In genomic region chr14:91368681-91369416, GRCh38 we compare ENCODE assay signal across 12 cellular contexts. TPM values are rescaled to one million over a fixed set of nuclear protein-coding genes. Genes with fewer than 3 reads are reported as not detected.
A peak's percentile ranks its signal among the peaks of the same experiment; 100 is the strongest.
DNase-seq lines count a peak whose midpoint lies in the region; ATAC-seq, FAIRE-seq and TF ChIP-seq lines count a peak whose summit lies in the region.
"Had no signal": no experiment of that assay in that cellular context is flagged by ENCODE, and none has a peak within 500 bp of the region (broad histone marks: within the 10 kb centered on the region; RNA-seq: fewer than 3 reads in every experiment).

No MANE protein-coding gene starts in this region.

- H3K36me3 Mint-ChIP-seq in activated T-cell treated with anti-CD3 and anti-CD28 coated beads, Interleukin-2, amount 50 U/mL, for 4 hours (ENCODE audit: insufficient read depth): no peaks in the 10 kb centered on the region
- peaks cover 8 to 16% of the 10 kb centered on the region in 2 donors for H3K36me3 Mint-ChIP-seq in stimulated activated naive B cell treated with anti-CD40 and anti-IgM and Interleukin-4, amounts not matched to agents 10 μg/mL and 1 μg/mL and 100 μg/mL, for 72 hours

- FAIRE-seq in GM12878 (lab: Jason Lieb, UNC): no peak

- H3K36me3 ChIP-seq in GM12878 (ENCODE audit: control insufficient read depth in 2 of 2, insufficient read depth in 2 of 2, low read length in 1 of 2) (peaks cover 0 to 17% of the 10 kb centered on the region in 2 experiments; a peak in 2 of 4 replicates), transverse colon (no peaks in the 10 kb centered on the region)
- H3K36me3 ChIP-seq: brain microvascular endothelial cell had no signal

- POLR2A ChIA-PET in GM12878 (lab: Charles Lee): interaction anchor here (0.6 to 0.7 kb wide), 2 partner anchors 31 to 145 kb away, joined by 3 read pairs; no protein-coding TSS in a partner anchor

- TF ChIP-seq CTCF in GM12878 (IDR thresholded peaks at IDR 0.05 in 2 of 3, conservative IDR thresholded peaks at IDR 0.05 in 1 of 3; ENCODE audit: control insufficient read depth in 2 of 3, extremely low read depth in 1 of 3, insufficient read depth in 1 of 3, low read depth in 3 of 3, low read length in 3 of 3) (no peak), transverse colon (IDR thresholded peaks at IDR 0.05) (no peak)

- in situ Hi-C loops in GM12878 (cut with MboI): loop anchor here (25.0 kb wide), 1 partner anchor 1393 kb away; no protein-coding TSS in a partner anchor
- in situ Hi-C loops in transverse colon (cut with MboI; ENCODE audit: low pct_ligation_motif_present in 1 of 4, low pct_unique_long_range_greater_than_20kb in 1 of 4, low sequenced_read_pairs in 3 of 4): no loop called here

- TF ChIP-seq POLR2A in GM12878 (IDR thresholded peaks at IDR 0.05; ENCODE audit: low read depth, low read length) (no peak), transverse colon (IDR thresholded peaks at IDR 0.05) (no peak)

- intact Hi-C loops in GM12878 (cut with micrococcal nuclease; ENCODE audit: unreplicated experiment) (no loop called here), transverse colon (cut with DNase I; ENCODE audit: low total_unique reads) (no loop called here)

- TF ChIP-seq EP300 in GM12878 (IDR thresholded peaks at IDR 0.05; ENCODE audit: borderline replicate concordance in 1 of 2, control insufficient read depth in 1 of 2, low read depth in 2 of 2, low read length in 2 of 2): no peak
- TF ChIP-seq EP300 in transverse colon (IDR thresholded peaks at IDR 0.05; ENCODE audit: low read depth): no peak

- H3K9me3 ChIP-seq in GM12878 (replicated peaks; ENCODE audit: control insufficient read depth, insufficient read depth, low read length): no peaks in the 10 kb centered on the region
- no peaks in the 10 kb centered on the region for H3K9me3 ChIP-seq in transverse colon

- H3K27me3 Mint-ChIP-seq in activated T-cell treated with anti-CD3 and anti-CD28 coated beads, Interleukin-2, amount 50 U/mL, for 4 hours (ENCODE audit: low read depth): no peaks in the 10 kb centered on the region
- no peaks in the 10 kb centered on the region for H3K27me3 Mint-ChIP-seq in stimulated activated naive B cell treated with anti-CD40 and anti-IgM and Interleukin-4, amounts not matched to agents 10 μg/mL and 1 μg/mL and 100 μg/mL, for 72 hours

- no peak overlapping the region for H2AFZ ChIP-seq in GM12878 (ENCODE audit: control insufficient read depth, low read depth, low read length)

- H3K27ac ChIP-seq in GM12878 (ENCODE audit: control insufficient read depth, insufficient read depth): peak overlapping the region; percentile 99
- peak overlapping the region in 1 of 4 donors; percentile 37 for H3K27ac ChIP-seq in transverse colon
- H3K27ac ChIP-seq: brain microvascular endothelial cell had no signal

- no peak for DNase-seq in activated T-cell treated with anti-CD3 and anti-CD28 coated beads, Interleukin-2, amount 50 U/mL, for 4 hours
- no peak for DNase-seq in activated T-cell treated with anti-CD3 and anti-CD28 coated beads, Interleukin-2, amount 50 U/mL, for 1 hour
- peak; percentile 19 for DNase-seq in NCI-H345 treated with DMSO at 0.1 percent for 48 hours (lab: John Stamatoyannopoulos, UW; ENCODE audit: unreplicated experiment)
- no peak for DNase-seq in GM12878 (ENCODE audit: low read depth, low spot score)
- DNase-seq in stimulated activated naive B cell treated with anti-CD40 and anti-IgM and Interleukin-4, amounts not matched to agents 10 μg/mL and 1 μg/mL and 100 μg/mL, for 72 hours: no peak
- no peak for DNase-seq in transverse colon
- DNase-seq: AML-193, brain microvascular endothelial cell, NCI-H2081 treated with DMSO at 0.1 percent for 48 hours had no signal

- no peak for ATAC-seq in activated T-cell treated with anti-CD3 and anti-CD28 coated beads, Interleukin-2, amount 50 U/mL, for 4 hours
- ATAC-seq in GM12878 (no peak), HG03097 (IDR thresholded peaks at IDR 0.05; ENCODE audit: low FRiP score, unreplicated experiment) (no peak), HG03565 (IDR thresholded peaks at IDR 0.05; ENCODE audit: unreplicated experiment) (no peak)
- ATAC-seq in stimulated activated naive B cell treated with anti-CD40 and anti-IgM and Interleukin-4, amounts not matched to agents 10 μg/mL and 1 μg/mL and 100 μg/mL, for 72 hours (replicated peaks): no peak

- peak overlapping the region; percentile 54 for H3K4me3 Mint-ChIP-seq in activated T-cell treated with anti-CD3 and anti-CD28 coated beads, Interleukin-2, amount 50 U/mL, for 4 hours
- H3K4me3 Mint-ChIP-seq in stimulated activated naive B cell treated with anti-CD40 and anti-IgM and Interleukin-4, amounts not matched to agents 10 μg/mL and 1 μg/mL and 100 μg/mL, for 72 hours: peak overlapping the region in 1 of 2 donors; percentile 17

- BruUV-seq in GM12878 (replicated peaks; lab: Mats Ljungman, UMichigan): no TSS peak

- no peaks in the 10 kb centered on the region for H4K20me1 ChIP-seq in GM12878 (ENCODE audit: control insufficient read depth, insufficient read depth)

- peaks cover 96% of the 10 kb centered on the region for H3K79me2 ChIP-seq in GM12878 (ENCODE audit: control insufficient read depth, insufficient read depth, low read length)

- TF ChIP-seq RAD21 in GM12878 (IDR thresholded peaks at IDR 0.05; ENCODE audit: insufficient read depth, low read depth, low read length): no peak

- RAD21 ChIA-PET in GM12878 (lab: Charles Lee; ENCODE audit: unreplicated experiment): interaction anchor here (0.9 to 8.3 kb wide), 5 partner anchors 8 to 46 kb away, joined by 3 to 104 read pairs (median 38); partner anchors contain the start of gene CCDC88C

- no peaks in the 10 kb centered on the region for H3K9me3 Mint-ChIP-seq in activated T-cell treated with anti-CD3 and anti-CD28 coated beads, Interleukin-2, amount 50 U/mL, for 4 hours
- H3K9me3 Mint-ChIP-seq in stimulated activated naive B cell treated with anti-CD40 and anti-IgM and Interleukin-4, amounts not matched to agents 10 μg/mL and 1 μg/mL and 100 μg/mL, for 72 hours: no peaks in the 10 kb centered on the region

- H3K4me1 ChIP-seq in GM12878 (ENCODE audit: control insufficient read depth, insufficient read depth, low read length) (peaks cover 97% of the 10 kb centered on the region), transverse colon (peaks cover 7 to 39% (median 19%) of the 10 kb centered on the region in 4 donors)

- H3K4me2 ChIP-seq in GM12878 (ENCODE audit: control insufficient read depth, insufficient read depth): peak overlapping the region; percentile 53; the same call in 1 of the 2 replicates
- H3K4me2 ChIP-seq: smooth muscle cell had no signal

- peak overlapping the region; percentile 65 for H3K27ac Mint-ChIP-seq in stimulated activated naive B cell treated with anti-CD40 and anti-IgM and Interleukin-4, amounts not matched to agents 10 μg/mL and 1 μg/mL and 100 μg/mL, for 72 hours

- no peak overlapping the region for H3K9ac ChIP-seq in GM12878 (ENCODE audit: control insufficient read depth, insufficient read depth, low read length)

- H3K4me1 Mint-ChIP-seq in activated T-cell treated with anti-CD3 and anti-CD28 coated beads, Interleukin-2, amount 50 U/mL, for 4 hours (ENCODE audit: low read depth): peaks cover 98% of the 10 kb centered on the region
- H3K4me1 Mint-ChIP-seq in stimulated activated naive B cell treated with anti-CD40 and anti-IgM and Interleukin-4, amounts not matched to agents 10 μg/mL and 1 μg/mL and 100 μg/mL, for 72 hours: peaks cover 69 to 98% of the 10 kb centered on the region in 2 donors

- SMC1A ChIA-PET in GM12878 (lab: Charles Lee; ENCODE audit: uncharacterized antibody, unreplicated experiment): interaction anchor here (1.0 to 22.7 kb wide), 8 partner anchors 9 to 48 kb away, joined by 4 to 349 read pairs (median 10); partner anchors contain the start of gene CCDC88C

- H3K27me3 ChIP-seq in GM12878 (replicated peaks in 1 of 2; ENCODE audit: control insufficient read depth in 2 of 2, insufficient read depth in 2 of 2, low read length in 1 of 2) (no peaks in the 10 kb centered on the region), transverse colon (no peaks in the 10 kb centered on the region)
- H3K27me3 ChIP-seq: brain microvascular endothelial cell had no signal

- CTCF ChIA-PET in GM12878 (lab: Yijun Ruan, JAX): interaction anchor here (0.8 to 5.2 kb wide), 5 partner anchors 13 to 47 kb away, joined by 3 to 43 read pairs (median 6); no protein-coding TSS in a partner anchor

- H3K4me3 ChIP-seq in GM12878 (no peak overlapping the region), transverse colon (no peak overlapping the region)
- H3K4me3 ChIP-seq: smooth muscle cell had no signal

- WGBS in GM12878 (ENCODE audit: insufficient coverage, insufficient replicate concordance, low lambda C conversion rate, missing lambda C conversion rate): 91% methylated on average over 20 of the region's 21 CpGs
- WGBS in transverse colon (ENCODE audit: low coverage in 1 of 2), 2 donors: 91% methylated on average over 21 of the region's 21 CpGs; no CpG with 5 or more reads in 1 of the 2 donors

TF ChIP-seq in GM12878, 131 proteins besides CTCF, POLR2A, EP300 and RAD21 (continues in another document):
- TF ChIP-seq RUNX3 (IDR thresholded peaks at IDR 0.05; ENCODE audit: low read length): no peak

RNA-seq across cellular contexts. Expression of gene CCDC88C, which starts 48.8 kb away (rescaled TPM):
- total RNA-seq in activated T-cell treated with anti-CD3 and anti-CD28 coated beads, Interleukin-2, amount 50 U/mL, for 4 hours: 10 to 100 TPM; 50.3 to 60.2 (median 58.2) TPM
- total RNA-seq in GM12878 (2013; cell fraction: nucleolus; rRNA removed): 423 and 447 TPM in 2 replicates
- total RNA-seq in GM12878 (2014; rRNA removed) (48.4 and 48.8 TPM in 2 replicates), GM12878 (2014; rRNA removed; fragmentation: Illumina TruSeq; extraction: Trizol) (35.7 and 41.3 TPM in 2 replicates), GM12878 (2021) (71.3 and 79.6 TPM in 2 replicates), transverse colon (100 to 1,000 TPM in 1 of 4 donors, 10 to 100 TPM in 3; 29.5 to 171 (median 60.3) TPM)
- 18.5 TPM for polyA plus RNA-seq in GM12878 (2011; ENCODE audit: low read depth)
- polyA plus RNA-seq in GM12878 (2011; rRNA removed) (37.2 and 39.7 TPM in 2 replicates), GM12878 (2014; fragmentation: Illumina TruSeq; extraction: Trizol) (20.2 and 31.3 TPM in 2 replicates), GM12878 (2014; fragmentation: Nextera tagmentation; extraction: Ambion mirVana) (1 to 10 TPM; 4.0 to 7.0 TPM), GM12878 (2014; rRNA removed) (53.5 and 66.2 TPM in 2 replicates), GM12878 (2016; fragmentation: Nextera tagmentation; extraction: Ambion mirVana) (10 to 100 TPM; 28.9 to 33.4 TPM)
- 37.8 and 40.4 TPM in 2 replicates for polyA plus RNA-seq in GM12878 (2011; cell fraction: cytosol; rRNA removed)
- polyA plus RNA-seq in GM12878 (2011; cell fraction: nucleus; rRNA removed): 123 and 167 TPM in 2 replicates
- 34.9 and 39.6 TPM in 2 replicates for polyA plus RNA-seq in GM12878 (2012)
- 69.8 and 107 TPM in 2 replicates for polyA minus RNA-seq in GM12878 (2011; rRNA and poly(A)+ RNA removed)
- polyA minus RNA-seq in GM12878 (2011; cell fraction: cytosol; rRNA and poly(A)+ RNA removed): 26.6 and 28.2 TPM in 2 replicates
- 97.0 and 159 TPM in 2 replicates for polyA minus RNA-seq in GM12878 (2011; cell fraction: nucleus; rRNA and poly(A)+ RNA removed)
- polyA plus RNA-seq: smooth muscle cell had no signal
